In the genomic region with DNA sequence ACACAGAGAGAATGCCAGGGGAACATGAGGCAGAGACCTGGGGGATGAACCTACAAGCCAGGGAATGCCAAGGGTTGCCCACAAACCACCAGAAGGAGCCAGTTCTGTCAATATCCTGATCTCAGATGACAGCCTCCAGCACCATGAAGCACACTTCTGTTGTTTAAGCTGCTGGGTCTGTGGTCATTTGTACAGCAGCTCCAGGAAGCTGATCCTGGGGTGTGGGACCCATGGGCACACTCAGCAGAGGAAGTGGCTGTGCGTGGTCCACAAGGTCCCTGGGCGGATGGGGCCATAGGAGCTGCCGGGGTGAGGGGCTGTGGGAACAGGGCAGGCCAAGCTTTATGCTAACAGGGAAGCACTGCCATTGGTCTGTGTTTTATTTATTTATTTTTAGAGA, we compare ENCODE assay signal across 11 cellular contexts. TPM values are rescaled to one million over a fixed set of nuclear protein-coding genes. Genes with fewer than 3 reads are reported as not detected.
DNase-seq lines count a peak whose midpoint lies in the region; ATAC-seq and TF ChIP-seq lines count a peak whose summit lies in the region.
"Had no signal": no experiment of that assay in that cellular context is flagged by ENCODE, and none has a peak within 500 bp of the region (broad histone marks: within the 10 kb centered on the region; RNA-seq: fewer than 3 reads in every experiment).

No MANE protein-coding gene starts in this region.

- no peak for TF ChIP-seq CTCF in Loucy (conservative IDR thresholded peaks at IDR 0.05; ENCODE audit: low read length)
- no peak for TF ChIP-seq CTCF in parathyroid adenoma (IDR thresholded peaks at IDR 0.05)

- H3K4me3 Mint-ChIP-seq in dendritic cell treated with granulocyte-macrophage colony-stimulating factor and Interleukin-4, amounts not matched to agents 40 ng/mL and 50 ng/mL, for 4 days = peak overlapping the region; percentile 80
- no peak overlapping the region for H3K4me3 Mint-ChIP-seq in activated T-cell treated with anti-CD3 and anti-CD28 coated beads, Interleukin-2, amount 50 U/mL, for 72 hours

- peak overlapping the region; percentile 100 for H3K27ac Mint-ChIP-seq in dendritic cell treated with granulocyte-macrophage colony-stimulating factor and Interleukin-4, amounts not matched to agents 40 ng/mL and 50 ng/mL, for 4 days
- H3K27ac Mint-ChIP-seq in activated T-cell treated with anti-CD3 and anti-CD28 coated beads, Interleukin-2, amount 50 U/mL, for 72 hours = no peak overlapping the region

- peaks cover 9% of the 10 kb centered on the region; the same call in 1 of the 2 replicates for H3F3A ChIP-seq in Loucy (ENCODE audit: low read depth)

- H3K79me2 ChIP-seq in Loucy (ENCODE audit: insufficient read depth, low read length) (peaks cover 26% of the 10 kb centered on the region), parathyroid adenoma (no peaks in the 10 kb centered on the region)

- ATAC-seq in activated T-cell treated with anti-CD3 and anti-CD28 coated beads, Interleukin-2, amount 50 U/mL, for 72 hours (replicated peaks in 1 of 2) = no peak
- ATAC-seq: left colon had no signal

- H3K9me2 ChIP-seq in Loucy (replicated peaks; ENCODE audit: low read depth, low read length) = no peaks in the 10 kb centered on the region

- peak overlapping the region in 3 of 10 experiments; percentile 6 to 36 (median 18); a peak in 3 of 20 replicates for H3K4me3 ChIP-seq in BLaER1 treated with 17β-estradiol and CSF1 and Interleukin-3, amounts not matched to agents 10 nM and 100 nM
- H3K4me3 ChIP-seq in Loucy (ENCODE audit: low read length, poor library complexity, severe bottlenecking) (peak overlapping the region; percentile 17), parathyroid adenoma (ENCODE audit: low read depth, low read length) (no peak overlapping the region)

- no peaks in the 10 kb centered on the region for H3K9me3 ChIP-seq in BLaER1 treated with 17β-estradiol and CSF1 and Interleukin-3, amounts not matched to agents 10 nM and 100 nM (replicated peaks in 1 of 11)
- H3K9me3 ChIP-seq in Loucy (ENCODE audit: insufficient read depth, low read depth, low read length) = no peaks in the 10 kb centered on the region
- no peaks in the 10 kb centered on the region for H3K9me3 ChIP-seq in parathyroid adenoma (ENCODE audit: control insufficient read depth, low read length)

- no peaks in the 10 kb centered on the region for H3K27me3 Mint-ChIP-seq in dendritic cell treated with granulocyte-macrophage colony-stimulating factor and Interleukin-4, amounts not matched to agents 40 ng/mL and 50 ng/mL, for 4 days
- no peaks in the 10 kb centered on the region for H3K27me3 Mint-ChIP-seq in activated T-cell treated with anti-CD3 and anti-CD28 coated beads, Interleukin-2, amount 50 U/mL, for 72 hours (ENCODE audit: low read depth)

- H2AFZ ChIP-seq in Loucy (ENCODE audit: low read length) (no peak overlapping the region), parathyroid adenoma (no peak overlapping the region)

- intact Hi-C loops in dendritic cell treated with granulocyte-macrophage colony-stimulating factor and Interleukin-4, amounts not matched to agents 40 ng/mL and 50 ng/mL, for 4 days (cut with micrococcal nuclease) = no loop called here

- peaks cover 0 to 3% (median 0%) of the 10 kb centered on the region in 11 experiments; a peak in 2 of 22 replicates for H4K20me1 ChIP-seq in BLaER1 treated with 17β-estradiol and CSF1 and Interleukin-3, amounts not matched to agents 10 nM and 100 nM
- no peaks in the 10 kb centered on the region for H4K20me1 ChIP-seq in Loucy (ENCODE audit: insufficient read depth, low read length, poor library complexity, severe bottlenecking)

- peaks cover 17 to 43% (median 23%) of the 10 kb centered on the region in 11 experiments for H3K36me3 ChIP-seq in BLaER1 treated with 17β-estradiol and CSF1 and Interleukin-3, amounts not matched to agents 10 nM and 100 nM
- H3K36me3 ChIP-seq in Loucy (ENCODE audit: insufficient read depth, low read length) (no peaks in the 10 kb centered on the region), parathyroid adenoma (ENCODE audit: control insufficient read depth, insufficient read depth, low read length) (no peaks in the 10 kb centered on the region)

- H3K9ac ChIP-seq in BLaER1 treated with 17β-estradiol and CSF1 and Interleukin-3, amounts not matched to agents 10 nM and 100 nM = peak overlapping the region; percentile 76 to 87 (median 82); a peak in 21 of 22 replicates
- H3K9ac ChIP-seq in Loucy (ENCODE audit: low read depth, low read length, poor library complexity, severe bottlenecking) (peak overlapping the region; percentile 98), parathyroid adenoma (no peak overlapping the region)

- peak overlapping the region; percentile 78 to 95 (median 89) for H3K27ac ChIP-seq in BLaER1 treated with 17β-estradiol and CSF1 and Interleukin-3, amounts not matched to agents 10 nM and 100 nM
- peak overlapping the region; percentile 84 for H3K27ac ChIP-seq in parathyroid adenoma
- H3K27ac ChIP-seq: C4-2B had no signal

- peaks cover 100% of the 10 kb centered on the region for H3K4me1 Mint-ChIP-seq in dendritic cell treated with granulocyte-macrophage colony-stimulating factor and Interleukin-4, amounts not matched to agents 40 ng/mL and 50 ng/mL, for 4 days (ENCODE audit: low read depth)
- H3K4me1 Mint-ChIP-seq in activated T-cell treated with anti-CD3 and anti-CD28 coated beads, Interleukin-2, amount 50 U/mL, for 72 hours (ENCODE audit: low read depth) = peaks cover 42% of the 10 kb centered on the region

- H3K4me1 ChIP-seq in BLaER1 treated with 17β-estradiol and CSF1 and Interleukin-3, amounts not matched to agents 10 nM and 100 nM = peaks cover 89 to 99% (median 98%) of the 10 kb centered on the region in 10 experiments
- peaks cover 71% of the 10 kb centered on the region for H3K4me1 ChIP-seq in Loucy (ENCODE audit: insufficient read depth, low read length, poor library complexity, severe bottlenecking)
- H3K4me1 ChIP-seq in parathyroid adenoma = peaks cover 8% of the 10 kb centered on the region

- H3K4me2 ChIP-seq in BLaER1 treated with 17β-estradiol and CSF1 and Interleukin-3, amounts not matched to agents 10 nM and 100 nM = peak overlapping the region; percentile 90 to 99 (median 97)
- H3K4me2 ChIP-seq in Loucy (ENCODE audit: low read depth, low read length, poor library complexity, severe bottlenecking) = peak overlapping the region; percentile 85
- no peak overlapping the region for H3K4me2 ChIP-seq in parathyroid adenoma (ENCODE audit: low read length)

- peaks cover 89% of the 10 kb centered on the region for H3K36me3 Mint-ChIP-seq in dendritic cell treated with granulocyte-macrophage colony-stimulating factor and Interleukin-4, amounts not matched to agents 40 ng/mL and 50 ng/mL, for 4 days (ENCODE audit: low read depth)
- H3K36me3 Mint-ChIP-seq in activated T-cell treated with anti-CD3 and anti-CD28 coated beads, Interleukin-2, amount 50 U/mL, for 72 hours (ENCODE audit: insufficient read depth in 2 of 2) = peaks cover 0 to 3% of the 10 kb centered on the region in 2 donors

- H3K27me3 ChIP-seq in BLaER1 treated with 17β-estradiol and CSF1 and Interleukin-3, amounts not matched to agents 10 nM and 100 nM = no peaks in the 10 kb centered on the region
- H3K27me3 ChIP-seq in Loucy (ENCODE audit: insufficient read depth, low read length, poor library complexity, severe bottlenecking) (no peaks in the 10 kb centered on the region), parathyroid adenoma (ENCODE audit: control insufficient read depth, insufficient read depth, low read length) (no peaks in the 10 kb centered on the region)

- DNase-seq in middle frontal gyrus (ENCODE audit: extremely low spot score, low spot score) (no peak), T1000 (lab: John Stamatoyannopoulos, UW) (no peak), DMS153 treated with DMSO at 0.1 percent for 48 hours (lab: John Stamatoyannopoulos, UW; ENCODE audit: unreplicated experiment) (no peak)
- no peak for DNase-seq in activated T-cell treated with anti-CD3 and anti-CD28 coated beads, Interleukin-2, amount 50 U/mL, for 72 hours
- DNase-seq: activated CD8-positive, alpha-beta memory T cell treated with anti-CD3 and anti-CD28 coated beads, Interleukin-2, amount 50 U/mL, for 4 hours; left colon had no signal

- no peaks in the 10 kb centered on the region for H3K9me3 Mint-ChIP-seq in dendritic cell treated with granulocyte-macrophage colony-stimulating factor and Interleukin-4, amounts not matched to agents 40 ng/mL and 50 ng/mL, for 4 days
- no peaks in the 10 kb centered on the region for H3K9me3 Mint-ChIP-seq in activated T-cell treated with anti-CD3 and anti-CD28 coated beads, Interleukin-2, amount 50 U/mL, for 72 hours

RNA-seq across cellular contexts. Expression of a gene that starts 12.1 kb away (rescaled TPM):
- 10 to 100 TPM; 13.0 to 21.8 TPM for total RNA-seq in activated T-cell treated with anti-CD3 and anti-CD28 coated beads, Interleukin-2, amount 50 U/mL, for 72 hours

RNA-seq across cellular contexts. Expression of a gene that starts 42.1 kb away (rescaled TPM):
- 10 to 100 TPM; 29.6 to 33.2 TPM for total RNA-seq in activated T-cell treated with anti-CD3 and anti-CD28 coated beads, Interleukin-2, amount 50 U/mL, for 72 hours
